7 cellular contexts compared by ENCODE assay signal in genomic region chr7:67104937-67105336, GRCh38.
DNase-seq lines count a peak whose midpoint lies in the region; ATAC-seq, FAIRE-seq and TF ChIP-seq lines count a peak whose summit lies in the region.
"Not testable (repeated sequence)": the region's sequence is repeated elsewhere in the genome, so short reads cannot be mapped to it uniquely, and the experiment has no call there.

No MANE protein-coding gene starts in this region.

- not testable (repeated sequence) for H3K27ac ChIP-seq in CD4-positive, alpha-beta T cell (ENCODE audit: low read depth, low read length); Panc1 (ENCODE audit: low read length); GM12878 (ENCODE audit: control insufficient read depth, insufficient read depth); naive thymus-derived CD4-positive, alpha-beta T cell (ENCODE audit: low read depth, low read length)

- POLR2A ChIA-PET in CD4-positive, alpha-beta T cell (lab: Charles Lee); Panc1 (lab: Charles Lee); GM12878 (lab: Charles Lee); naive thymus-derived CD4-positive, alpha-beta T cell (lab: Charles Lee): not testable (repeated sequence)

- H3K9me3 Mint-ChIP-seq in CD4-positive, alpha-beta T cell; activated T-cell treated with anti-CD3 and anti-CD28 coated beads, Interleukin-2, amount 50 U/mL, for 24 hours; naive thymus-derived CD4-positive, alpha-beta T cell; osteocyte (ENCODE audit: unreplicated experiment): not testable (repeated sequence)

- peak; percentile 57 for ATAC-seq in CD4-positive, alpha-beta T cell (ENCODE audit: poor library complexity)
- 0 out of 2 replicates have a peak, but pooled peaks have one; percentile 58 for ATAC-seq in Panc1
- ATAC-seq in GM12878 = not testable (repeated sequence)
- peak; percentile 60 for ATAC-seq in naive thymus-derived CD4-positive, alpha-beta T cell

- TF ChIP-seq EP300 in GM12878 (IDR thresholded peaks at IDR 0.05; ENCODE audit: borderline replicate concordance in 1 of 2, control insufficient read depth in 1 of 2, low read depth in 2 of 2, low read length in 2 of 2) = not testable (repeated sequence)

- SMC1A ChIA-PET in GM12878 (lab: Charles Lee; ENCODE audit: uncharacterized antibody, unreplicated experiment) = not testable (repeated sequence)

- not testable (repeated sequence) for TF ChIP-seq CTCF in CD4-positive, alpha-beta T cell (IDR thresholded peaks at IDR 0.05); Panc1 (IDR thresholded peaks at IDR 0.05); GM12878 (IDR thresholded peaks at IDR 0.05 in 2 of 3, conservative IDR thresholded peaks at IDR 0.05 in 1 of 3; ENCODE audit: control insufficient read depth in 2 of 3, extremely low read depth in 1 of 3, insufficient read depth in 1 of 3, low read depth in 3 of 3, low read length in 3 of 3); osteocyte (IDR thresholded peaks at IDR 0.05)

- intact Hi-C loops in CD4-positive, alpha-beta T cell (cut with DNase I, micrococcal nuclease); Panc1 (cut with micrococcal nuclease; ENCODE audit: unreplicated experiment); GM12878 (cut with micrococcal nuclease; ENCODE audit: unreplicated experiment); naive thymus-derived CD4-positive, alpha-beta T cell (cut with micrococcal nuclease): not testable (repeated sequence)

- H3K79me2 ChIP-seq in GM12878 (ENCODE audit: control insufficient read depth, insufficient read depth, low read length) = not testable (repeated sequence)

- CTCF ChIA-PET in CD4-positive, alpha-beta T cell (lab: Charles Lee); Panc1 (lab: Charles Lee); GM12878 (lab: Yijun Ruan, JAX); naive thymus-derived CD4-positive, alpha-beta T cell (lab: Charles Lee): not testable (repeated sequence)

- H3K27me3 ChIP-seq in CD4-positive, alpha-beta T cell (ENCODE audit: control insufficient read depth, insufficient read depth, low read length); Panc1 (ENCODE audit: control insufficient read depth, insufficient read depth, low read length); GM12878 (replicated peaks in 1 of 2; ENCODE audit: control insufficient read depth in 2 of 2, insufficient read depth in 2 of 2, low read length in 1 of 2); naive thymus-derived CD4-positive, alpha-beta T cell (ENCODE audit: control insufficient read depth in 2 of 2, insufficient read depth in 2 of 2, low read length in 2 of 2): not testable (repeated sequence)

- peaks cover 34% of the 10 kb centered on the region for H3K4me1 Mint-ChIP-seq in CD4-positive, alpha-beta T cell (ENCODE audit: low read depth)
- H3K4me1 Mint-ChIP-seq in activated T-cell treated with anti-CD3 and anti-CD28 coated beads, Interleukin-2, amount 50 U/mL, for 24 hours (ENCODE audit: low read depth) = peaks cover 31% of the 10 kb centered on the region
- H3K4me1 Mint-ChIP-seq in naive thymus-derived CD4-positive, alpha-beta T cell = peaks cover 9 to 49% (median 26%) of the 10 kb centered on the region in 7 donors
- H3K4me1 Mint-ChIP-seq in osteocyte (ENCODE audit: unreplicated experiment) = peaks cover 14% of the 10 kb centered on the region

- not testable (repeated sequence) for H2AFZ ChIP-seq in GM12878 (ENCODE audit: control insufficient read depth, low read depth, low read length)

- not testable (repeated sequence) for BruUV-seq in Panc1 (replicated peaks; lab: Mats Ljungman, UMichigan); GM12878 (replicated peaks; lab: Mats Ljungman, UMichigan)

- in situ Hi-C loops in Panc1 (cut with HindIII; ENCODE audit: low pct_unique_long_range_greater_than_20kb, low sequenced_read_pairs); GM12878 (cut with MboI): not testable (repeated sequence)

- RAD21 ChIA-PET in GM12878 (lab: Charles Lee; ENCODE audit: unreplicated experiment) = not testable (repeated sequence)

- not testable (repeated sequence) for H3K4me2 ChIP-seq in GM12878 (ENCODE audit: control insufficient read depth, insufficient read depth)

- FAIRE-seq in GM12892 (lab: Jason Lieb, UNC) (peak; percentile 62), GM12878 (lab: Jason Lieb, UNC) (peak; percentile 65)

- peak in 1 of 10 experiments; percentile 6 for DNase-seq in CD4-positive, alpha-beta T cell
- DNase-seq in GM12892 (ENCODE audit: insufficient read length); Panc1 (ENCODE audit: low read depth, low spot score); activated T-cell treated with anti-CD3 and anti-CD28 coated beads, Interleukin-2, amount 50 U/mL, for 24 hours; GM12878 (ENCODE audit: low read depth, low spot score); osteocyte (ENCODE audit: extremely low spot score, unreplicated experiment): not testable (repeated sequence)
- peak in 2 of 9 donors; percentile 3 to 4 for DNase-seq in naive thymus-derived CD4-positive, alpha-beta T cell

- H3K27ac Mint-ChIP-seq in CD4-positive, alpha-beta T cell = peak overlapping the region; percentile 74
- peak overlapping the region; percentile 22 for H3K27ac Mint-ChIP-seq in activated T-cell treated with anti-CD3 and anti-CD28 coated beads, Interleukin-2, amount 50 U/mL, for 24 hours
- H3K27ac Mint-ChIP-seq in naive thymus-derived CD4-positive, alpha-beta T cell = peak overlapping the region; percentile 15 to 88 (median 80)
- H3K27ac Mint-ChIP-seq in osteocyte (ENCODE audit: unreplicated experiment) = peak overlapping the region; percentile 24

- H3K4me3 Mint-ChIP-seq in CD4-positive, alpha-beta T cell; activated T-cell treated with anti-CD3 and anti-CD28 coated beads, Interleukin-2, amount 50 U/mL, for 24 hours; osteocyte (ENCODE audit: unreplicated experiment): not testable (repeated sequence)
- peak overlapping the region in 5 of 10 donors; percentile 26 to 72 (median 56) for H3K4me3 Mint-ChIP-seq in naive thymus-derived CD4-positive, alpha-beta T cell

- TF ChIP-seq RAD21 in GM12878 (IDR thresholded peaks at IDR 0.05; ENCODE audit: insufficient read depth, low read depth, low read length) = not testable (repeated sequence)

- not testable (repeated sequence) for H4K20me1 ChIP-seq in GM12878 (ENCODE audit: control insufficient read depth, insufficient read depth)

- not testable (repeated sequence) for H3K4me3 ChIP-seq in Panc1 (ENCODE audit: low read depth in 2 of 2, low read length in 2 of 2); GM12878; naive thymus-derived CD4-positive, alpha-beta T cell (ENCODE audit: low read length)

- not testable (repeated sequence) for H3K9ac ChIP-seq in GM12878 (ENCODE audit: control insufficient read depth, insufficient read depth, low read length)

- not testable (repeated sequence) for H3K9me3 ChIP-seq in CD4-positive, alpha-beta T cell (ENCODE audit: control insufficient read depth, low read length); Panc1 (ENCODE audit: control insufficient read depth, insufficient read depth, low read depth, low read length); GM12878 (replicated peaks; ENCODE audit: control insufficient read depth, insufficient read depth, low read length); naive thymus-derived CD4-positive, alpha-beta T cell (ENCODE audit: control insufficient read depth in 2 of 3, low read length in 3 of 3)

- TF ChIP-seq POLR2A in GM12892 (IDR thresholded peaks at IDR 0.05; ENCODE audit: low read depth, low read length); GM12878 (IDR thresholded peaks at IDR 0.05; ENCODE audit: low read depth, low read length): not testable (repeated sequence)

- H3K36me3 Mint-ChIP-seq in CD4-positive, alpha-beta T cell (ENCODE audit: low read depth) = peaks cover 48% of the 10 kb centered on the region
- H3K36me3 Mint-ChIP-seq in activated T-cell treated with anti-CD3 and anti-CD28 coated beads, Interleukin-2, amount 50 U/mL, for 24 hours (ENCODE audit: low read depth) = peaks cover 67% of the 10 kb centered on the region
- H3K36me3 Mint-ChIP-seq in naive thymus-derived CD4-positive, alpha-beta T cell = peaks cover 8 to 43% (median 32%) of the 10 kb centered on the region in 5 donors
- not testable (repeated sequence) for H3K36me3 Mint-ChIP-seq in osteocyte (ENCODE audit: unreplicated experiment)

- H3K27me3 Mint-ChIP-seq in CD4-positive, alpha-beta T cell; activated T-cell treated with anti-CD3 and anti-CD28 coated beads, Interleukin-2, amount 50 U/mL, for 24 hours; naive thymus-derived CD4-positive, alpha-beta T cell; osteocyte (ENCODE audit: unreplicated experiment): not testable (repeated sequence)

- H3K4me1 ChIP-seq in Panc1 (ENCODE audit: control insufficient read depth, insufficient read depth, low read length); GM12878 (ENCODE audit: control insufficient read depth, insufficient read depth, low read length); naive thymus-derived CD4-positive, alpha-beta T cell (ENCODE audit: control insufficient read depth in 2 of 2, insufficient read depth in 2 of 2, low read length in 2 of 2): not testable (repeated sequence)

- 79% methylated on average over 4 of the region's 4 CpGs for WGBS in GM12878 (ENCODE audit: insufficient coverage, insufficient replicate concordance, low lambda C conversion rate, missing lambda C conversion rate)

- H3K36me3 ChIP-seq in Panc1 (ENCODE audit: control insufficient read depth, insufficient read depth, low read length); GM12878 (ENCODE audit: control insufficient read depth in 2 of 2, insufficient read depth in 2 of 2, low read length in 1 of 2); naive thymus-derived CD4-positive, alpha-beta T cell (ENCODE audit: control insufficient read depth in 2 of 3, insufficient read depth in 3 of 3, low read length in 3 of 3): not testable (repeated sequence)

Comparison
In these comparisons a context has a peak if more than half of its experiments do, and no peak if none do; other contexts are left out.
1. H3K27ac Mint-ChIP-seq: peak in every context shown above with its lines; median percentile 80 in naive thymus-derived CD4-positive, alpha-beta T cell; 74 in CD4-positive, alpha-beta T cell; 24 in osteocyte; 22 in activated T-cell treated with anti-CD3 and anti-CD28 coated beads, Interleukin-2, amount 50 U/mL, for 24 hours.